22 cellular contexts compared by ENCODE assay signal in the genomic region with DNA sequence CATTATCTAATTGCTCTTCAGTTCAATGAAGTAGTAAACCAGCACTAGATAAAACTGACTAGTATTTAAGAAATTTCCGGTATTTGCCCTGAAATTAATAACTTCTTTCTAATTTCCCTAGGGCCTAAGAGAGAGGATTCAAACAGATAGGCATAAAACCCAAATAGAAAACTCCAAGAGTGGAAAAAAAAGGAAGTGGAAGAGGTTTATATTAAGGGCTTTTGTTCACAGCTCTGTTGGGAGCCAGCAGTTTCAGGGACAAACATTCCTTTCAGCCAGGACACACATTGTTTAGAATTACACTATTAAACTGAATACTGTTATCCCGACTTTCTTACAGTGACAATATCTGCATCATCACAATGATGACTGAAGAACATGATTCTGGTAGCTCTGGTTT. TPM values are rescaled to one million over a fixed set of nuclear protein-coding genes. Genes with fewer than 3 reads are reported as not detected.
DNase-seq lines count a peak whose midpoint lies in the region; ATAC-seq and TF ChIP-seq lines count a peak whose summit lies in the region.
"Had no signal": no experiment of that assay in that cellular context is flagged by ENCODE, and none has a peak within 500 bp of the region (broad histone marks: within the 10 kb centered on the region; RNA-seq: fewer than 3 reads in every experiment).

No MANE protein-coding gene starts in this region.

- H2BK20ac ChIP-seq in H9 (ENCODE audit: low read depth, low read length, poor library complexity, severe bottlenecking) = no peak overlapping the region

- no peak overlapping the region for H4K8ac ChIP-seq in H9 (replicated peaks; ENCODE audit: insufficient read length, low read depth, low read length)
- no peak overlapping the region for H4K8ac ChIP-seq in mesenchymal stem cell (ENCODE audit: low read length)

- H3K18ac ChIP-seq in H9 (ENCODE audit: insufficient read length, low read depth, low read length) (no peak overlapping the region), mesenchymal stem cell (ENCODE audit: low read depth in 1 of 2, low read length in 2 of 2) (no peak overlapping the region)

- H3T11ph ChIP-seq in H9 (ENCODE audit: low read length) = no peak overlapping the region

- no peak for DNase-seq in H9
- DNase-seq in endodermal cell = no peak
- no peak for DNase-seq in mesenchymal stem cell
- no peak for DNase-seq in esophagus squamous epithelium (lab: John Stamatoyannopoulos, UW)
- DNase-seq in immature natural killer cell = no peak
- DNase-seq: Caco-2; CD4-positive, alpha-beta memory T cell; DMS 273 treated with DMSO at 0.1 percent for 48 hours; DND-41; H7; IMR-90; MV-4-11; NCI-H1105 treated with DMSO at 0.1 percent for 48 hours; NCI-H2029 treated with DMSO at 0.1 percent for 48 hours; NCI-H345; NCI-H524 treated with DMSO at 0.1 percent for 48 hours; SHP77; SW 1271 had no signal

- H2BK120ac ChIP-seq in H9 (ENCODE audit: low read depth, low read length, poor library complexity, severe bottlenecking) = no peak overlapping the region
- no peak overlapping the region for H2BK120ac ChIP-seq in mesenchymal stem cell (ENCODE audit: low read depth, low read length)

- H3K27ac ChIP-seq in H9 (ENCODE audit: insufficient read length, low read depth, low read length) (no peak overlapping the region), endodermal cell (ENCODE audit: low read depth, low read length) (no peak overlapping the region), mesenchymal stem cell (ENCODE audit: low read length, poor library complexity, severe bottlenecking) (peak overlapping the region; percentile 47), esophagus squamous epithelium (no peak overlapping the region)
- H3K27ac ChIP-seq: BLaER1 treated with 17β-estradiol and CSF1 and Interleukin-3, amounts not matched to agents 10 nM and 100 nM; SK-N-MC had no signal

- H4K5ac ChIP-seq in H9 (ENCODE audit: insufficient read length, low read depth, low read length) = no peak overlapping the region

- H3K4me1 ChIP-seq in H9 (ENCODE audit: insufficient read depth, low read length) = no peaks in the 10 kb centered on the region; the same call in 1 of the 2 replicates
- H3K4me1 ChIP-seq in endodermal cell (ENCODE audit: control insufficient read depth, insufficient read depth, low read length) = peaks cover 11% of the 10 kb centered on the region
- H3K4me1 ChIP-seq in mesenchymal stem cell (ENCODE audit: control insufficient read depth, insufficient read depth, low read depth, low read length) = peaks cover 2% of the 10 kb centered on the region
- H3K4me1 ChIP-seq in esophagus squamous epithelium = peaks cover 0 to 19% (median 3%) of the 10 kb centered on the region in 3 donors
- H3K4me1 ChIP-seq: Caco-2 had no signal

- H3K9ac ChIP-seq in H9 (ENCODE audit: extremely low read depth, insufficient read length, low read length) = no peak overlapping the region
- no peak overlapping the region for H3K9ac ChIP-seq in endodermal cell (ENCODE audit: extremely low read depth, low read length, poor library complexity, severe bottlenecking)
- H3K9ac ChIP-seq in mesenchymal stem cell (ENCODE audit: low read length) = no peak overlapping the region
- H3K9ac ChIP-seq: BLaER1 treated with 17β-estradiol and CSF1 and Interleukin-3, amounts not matched to agents 10 nM and 100 nM had no signal

- no peaks in the 10 kb centered on the region for H4K20me1 ChIP-seq in H9 (ENCODE audit: control insufficient read depth, insufficient read depth, insufficient read length)
- H4K20me1 ChIP-seq: BLaER1 treated with 17β-estradiol and CSF1 and Interleukin-3, amounts not matched to agents 10 nM and 100 nM had no signal

- no peaks in the 10 kb centered on the region for H3K27me3 ChIP-seq in H9 (ENCODE audit: insufficient read depth, low read length)
- peaks cover 13% of the 10 kb centered on the region for H3K27me3 ChIP-seq in endodermal cell (ENCODE audit: control insufficient read depth, insufficient read depth, low read length, poor library complexity, severe bottlenecking)
- peaks cover 0 to 24% of the 10 kb centered on the region in 2 experiments for H3K27me3 ChIP-seq in mesenchymal stem cell (ENCODE audit: control insufficient read depth in 1 of 2, insufficient read depth in 1 of 2, low read length in 2 of 2)
- H3K27me3 ChIP-seq in esophagus squamous epithelium = peaks cover 0 to 32% (median 0%) of the 10 kb centered on the region in 4 donors

- H3K23me2 ChIP-seq in H9 (ENCODE audit: insufficient read length, low read depth, low read length, poor library complexity, severe bottlenecking) = peaks cover 3% of the 10 kb centered on the region

- H3K27ac Mint-ChIP-seq in H9 (peak overlapping the region in 2 of 3 experiments; percentile 50 to 54; a peak in 1 of 7 replicates), endodermal cell (peak overlapping the region; percentile 5), immature natural killer cell (no peak overlapping the region)
- H3K27ac Mint-ChIP-seq: CD4-positive, alpha-beta memory T cell had no signal

- H3K79me1 ChIP-seq in H9 (ENCODE audit: insufficient read depth, low read depth, low read length, poor library complexity, severe bottlenecking) (no peaks in the 10 kb centered on the region), mesenchymal stem cell (replicated peaks; ENCODE audit: low read length, poor library complexity, severe bottlenecking) (no peaks in the 10 kb centered on the region)

- TF ChIP-seq CTCF in H9 (conservative IDR thresholded peaks at IDR 0.05) (no peak), endodermal cell (conservative IDR thresholded peaks at IDR 0.05) (no peak), esophagus squamous epithelium (IDR thresholded peaks at IDR 0.05) (no peak)

- peaks cover 30 to 39% of the 10 kb centered on the region in 2 experiments for H3K4me1 Mint-ChIP-seq in H9
- peaks cover 29% of the 10 kb centered on the region for H3K4me1 Mint-ChIP-seq in endodermal cell
- H3K4me1 Mint-ChIP-seq in immature natural killer cell = peaks cover 11 to 20% of the 10 kb centered on the region in 2 donors

- no peak overlapping the region for H2BK12ac ChIP-seq in H9 (ENCODE audit: insufficient read length, low read depth, low read length)
- H2BK12ac ChIP-seq in mesenchymal stem cell (ENCODE audit: low read length in 2 of 2) = no peak overlapping the region

- no CpG with 5 or more reads among the region's 2 CpGs for WGBS in H9 (ENCODE audit: extremely low coverage, insufficient read length, low lambda C conversion rate)
- 48% methylated on average over 2 of the region's 2 CpGs; no CpG with 5 or more reads in 1 of the 2 experiments for WGBS in endodermal cell (ENCODE audit: insufficient coverage in 1 of 2, insufficient read length in 1 of 2), 2 experiments
- 40% methylated on average over 1 of the region's 2 CpGs for WGBS in mesenchymal stem cell
- WGBS in esophagus squamous epithelium, 2 donors = 72 to 77% methylated on average over 2 of the region's 2 CpGs

- H2BK15ac ChIP-seq in H9 (ENCODE audit: low read depth, low read length) (no peak overlapping the region), mesenchymal stem cell (ENCODE audit: low read depth, poor library complexity, severe bottlenecking) (no peak overlapping the region)

- H3K9me3 Mint-ChIP-seq in H9 = no peaks in the 10 kb centered on the region
- no peaks in the 10 kb centered on the region for H3K9me3 Mint-ChIP-seq in endodermal cell
- H3K9me3 Mint-ChIP-seq in immature natural killer cell = peaks cover 0 to 1% (median 0%) of the 10 kb centered on the region in 6 donors
- H3K9me3 Mint-ChIP-seq: CD4-positive, alpha-beta memory T cell had no signal

- H2AFZ ChIP-seq in H9 (ENCODE audit: low read length) (no peak overlapping the region), mesenchymal stem cell (ENCODE audit: low read depth, low read length) (no peak overlapping the region)

- H3K4me2 ChIP-seq in H9 (ENCODE audit: insufficient read depth, insufficient read length, low read length) (no peak overlapping the region), mesenchymal stem cell (ENCODE audit: low read length, poor library complexity, severe bottlenecking) (no peak overlapping the region)
- H3K4me2 ChIP-seq: BLaER1 treated with 17β-estradiol and CSF1 and Interleukin-3, amounts not matched to agents 10 nM and 100 nM had no signal

- no peak for TF ChIP-seq POLR2A in esophagus squamous epithelium (IDR thresholded peaks at IDR 0.05)

- H3K9me3 ChIP-seq in H9 (ENCODE audit: control insufficient read depth, low read depth, low read length) (no peaks in the 10 kb centered on the region), endodermal cell (ENCODE audit: control insufficient read depth, low read length) (no peaks in the 10 kb centered on the region), mesenchymal stem cell (ENCODE audit: control insufficient read depth, low read length) (no peaks in the 10 kb centered on the region), esophagus squamous epithelium (no peaks in the 10 kb centered on the region)
- H3K9me3 ChIP-seq: BLaER1 treated with 17β-estradiol and CSF1 and Interleukin-3, amounts not matched to agents 10 nM and 100 nM; Caco-2 had no signal

- H3K23ac ChIP-seq in H9 (ENCODE audit: insufficient read length, low read depth, low read length) (no peak overlapping the region), mesenchymal stem cell (ENCODE audit: low read length in 2 of 2) (no peak overlapping the region)

- no peak overlapping the region for H2AK5ac ChIP-seq in H9 (ENCODE audit: insufficient read length, low read length)
- no peak overlapping the region for H2AK5ac ChIP-seq in mesenchymal stem cell (ENCODE audit: low read length, severe bottlenecking)

- H2BK5ac ChIP-seq in H9 (ENCODE audit: insufficient read length, low read length) = no peak overlapping the region
- no peak overlapping the region for H2BK5ac ChIP-seq in mesenchymal stem cell (ENCODE audit: low read depth, low read length, poor library complexity, severe bottlenecking)

- H3K4me3 ChIP-seq in endodermal cell (ENCODE audit: low read length) = peak overlapping the region; percentile 37
- H3K4me3 ChIP-seq in mesenchymal stem cell (ENCODE audit: insufficient read depth in 1 of 2, low read depth in 1 of 2, low read length in 2 of 2) = no peak overlapping the region
- no peak overlapping the region for H3K4me3 ChIP-seq in esophagus squamous epithelium
- H3K4me3 ChIP-seq: BLaER1 treated with 17β-estradiol and CSF1 and Interleukin-3, amounts not matched to agents 10 nM and 100 nM; SK-N-MC had no signal

- H3K36me3 ChIP-seq in endodermal cell (ENCODE audit: control insufficient read depth, insufficient read depth, low read length) (no peaks in the 10 kb centered on the region), mesenchymal stem cell (ENCODE audit: control insufficient read depth in 1 of 2, insufficient read depth in 2 of 2, low read depth in 1 of 2, low read length in 2 of 2) (no peaks in the 10 kb centered on the region), esophagus squamous epithelium (no peaks in the 10 kb centered on the region)
- H3K36me3 ChIP-seq: BLaER1 treated with 17β-estradiol and CSF1 and Interleukin-3, amounts not matched to agents 10 nM and 100 nM had no signal

- H4K91ac ChIP-seq in H9 (ENCODE audit: insufficient read length, low read depth, low read length) (no peak overlapping the region), mesenchymal stem cell (ENCODE audit: low read length) (no peak overlapping the region)

- intact Hi-C loops in esophagus squamous epithelium (cut with DNase I) = no loop called here

- no peak overlapping the region for H3K4me3 Mint-ChIP-seq in H9
- peak overlapping the region; percentile 2 for H3K4me3 Mint-ChIP-seq in endodermal cell
- H3K4me3 Mint-ChIP-seq in immature natural killer cell = no peak overlapping the region
- H3K4me3 Mint-ChIP-seq: CD4-positive, alpha-beta memory T cell had no signal

- peaks cover 9% of the 10 kb centered on the region for H3K27me3 Mint-ChIP-seq in H9 (ENCODE audit: low read depth)
- peaks cover 5% of the 10 kb centered on the region for H3K27me3 Mint-ChIP-seq in endodermal cell (ENCODE audit: insufficient read depth)
- H3K27me3 Mint-ChIP-seq in immature natural killer cell (ENCODE audit: low read depth in 3 of 3) = peaks cover 6 to 28% (median 18%) of the 10 kb centered on the region in 3 donors

- no peak overlapping the region for H3K56ac ChIP-seq in H9 (ENCODE audit: insufficient read length, low read depth, low read length)

- ATAC-seq in GM21360 (IDR thresholded peaks at IDR 0.05; ENCODE audit: unreplicated experiment) (no peak), HG03175 (IDR thresholded peaks at IDR 0.05; ENCODE audit: unreplicated experiment) (no peak)

- H3K36me3 Mint-ChIP-seq in H9 (ENCODE audit: insufficient read depth in 1 of 3, low read depth in 3 of 3) = peaks cover 0 to 2% (median 0%) of the 10 kb centered on the region in 3 experiments; a peak in 2 of 7 replicates
- H3K36me3 Mint-ChIP-seq in endodermal cell (ENCODE audit: low read depth) = peaks cover 19% of the 10 kb centered on the region
- no peaks in the 10 kb centered on the region for H3K36me3 Mint-ChIP-seq in immature natural killer cell
- H3K36me3 Mint-ChIP-seq: CD4-positive, alpha-beta memory T cell had no signal

- no peaks in the 10 kb centered on the region for H3K79me2 ChIP-seq in H9 (ENCODE audit: insufficient read depth, low read length)

- H3K4ac ChIP-seq in H9 (ENCODE audit: low read depth, low read length) (no peak overlapping the region), mesenchymal stem cell (ENCODE audit: low read depth in 1 of 2, low read length in 2 of 2) (no peak overlapping the region)

- H3K14ac ChIP-seq in H9 (ENCODE audit: insufficient read depth, low read length) (no peak overlapping the region), mesenchymal stem cell (ENCODE audit: low read length in 2 of 2) (no peak overlapping the region)

RNA-seq across cellular contexts. Expression of gene ODAD2, which starts 3.6 kb away (rescaled TPM):
- total RNA-seq in H9 (2021) = 2.8 and 4.5 TPM in 2 replicates
- total RNA-seq in endodermal cell = 10 to 100 TPM in 1 of 2 donors, 1 to 10 TPM in 1; 6.0 to 12.0 TPM
- 4.6 TPM for polyA plus RNA-seq in endodermal cell (2013, experiment 1 of 2)
- polyA plus RNA-seq in endodermal cell (2013, experiment 2 of 2) = 5.9 TPM
- 0.33 TPM for polyA plus RNA-seq in mesenchymal stem cell (2013, experiment 1 of 2)
- polyA plus RNA-seq in mesenchymal stem cell (2013, experiment 2 of 2) = 0.42 TPM
- under 1 TPM in 2 of 4 donors, not detected in 2; 0.19 to 0.29 TPM for total RNA-seq in esophagus squamous epithelium
- polyA plus RNA-seq in immature natural killer cell = not detected
- total RNA-seq: Caco-2 had no signal
- polyA plus RNA-seq: CD4-positive, alpha-beta memory T cell had no signal

Comparison
In these comparisons a context has a peak if more than half of its experiments do, and no peak if none do; other contexts are left out.
1. H3K27ac Mint-ChIP-seq: peak in H9 (2 of 3) and endodermal cell (single experiment); none in immature natural killer cell (0 of 6).